5 cellular contexts compared by ENCODE assay signal in the genomic region with DNA sequence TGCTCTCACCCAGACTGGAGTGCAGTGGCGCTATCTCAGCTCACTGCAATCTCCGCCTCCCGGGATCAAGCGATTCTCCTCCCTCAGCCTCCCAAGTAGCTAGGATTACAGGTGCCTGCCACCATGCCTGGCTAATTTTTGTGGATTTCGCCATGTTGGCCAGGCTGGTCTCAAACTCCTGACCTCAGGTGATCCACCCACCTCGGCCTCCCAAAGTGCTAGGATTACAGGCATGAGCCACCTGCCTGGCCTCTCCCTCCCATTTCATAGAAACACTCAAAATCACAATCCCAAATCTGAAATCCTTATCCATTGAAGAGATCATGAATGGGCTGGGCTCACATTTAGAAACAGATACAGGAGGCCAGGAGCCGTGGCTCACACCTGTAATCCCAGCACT. TPM values are rescaled to one million over a fixed set of nuclear protein-coding genes. Genes with fewer than 3 reads are reported as not detected.
A peak's percentile ranks its signal among the peaks of the same experiment; 100 is the strongest.
DNase-seq lines count a peak whose midpoint lies in the region; ATAC-seq and TF ChIP-seq lines count a peak whose summit lies in the region.
"Not testable (repeated sequence)": the region's sequence is repeated elsewhere in the genome, so short reads cannot be mapped to it uniquely, and the experiment has no call there.

No MANE protein-coding gene starts in this region.

- not testable (repeated sequence) for H3K79me1 ChIP-seq in mesenchymal stem cell (replicated peaks; ENCODE audit: low read length, poor library complexity, severe bottlenecking); trophoblast cell (ENCODE audit: low read length)

- not testable (repeated sequence) for H3K36me3 ChIP-seq in PC-9 (ENCODE audit: low read depth); mesenchymal stem cell (ENCODE audit: control insufficient read depth in 1 of 2, insufficient read depth in 2 of 2, low read depth in 1 of 2, low read length in 2 of 2); trophoblast cell (ENCODE audit: control insufficient read depth in 1 of 2, insufficient read depth in 2 of 2, low read length in 2 of 2)

- H4K12ac ChIP-seq in trophoblast cell (ENCODE audit: low read depth, low read length) = not testable (repeated sequence)

- BruUV-seq in PC-9 (replicated peaks; lab: Mats Ljungman, UMichigan) = not testable (repeated sequence)

- POLR2A ChIA-PET in PC-9 (lab: Charles Lee; ENCODE audit: unreplicated experiment) = not testable (repeated sequence)

- not testable (repeated sequence) for H3K4me3 Mint-ChIP-seq in T-helper 17 cell

- not testable (repeated sequence) for H3K9ac ChIP-seq in mesenchymal stem cell (ENCODE audit: low read length); trophoblast cell (ENCODE audit: low read length)

- H2BK15ac ChIP-seq in mesenchymal stem cell (ENCODE audit: low read depth, poor library complexity, severe bottlenecking) = not testable (repeated sequence)

- H3K9me3 ChIP-seq in PC-9 (ENCODE audit: insufficient read depth, low read depth); T-helper 17 cell (ENCODE audit: control insufficient read depth, low read length, poor library complexity, severe bottlenecking); mesenchymal stem cell (ENCODE audit: control insufficient read depth, low read length); trophoblast cell (ENCODE audit: insufficient read depth, low read depth, low read length): not testable (repeated sequence)

- H3K4me2 ChIP-seq in PC-9; mesenchymal stem cell (ENCODE audit: low read length, poor library complexity, severe bottlenecking); trophoblast cell (ENCODE audit: low read length): not testable (repeated sequence)

- H3K27ac Mint-ChIP-seq in T-helper 17 cell = peak overlapping the region; percentile 27

- H3K36me3 Mint-ChIP-seq in T-helper 17 cell (ENCODE audit: low read depth) = not testable (repeated sequence)

- not testable (repeated sequence) for H4K20me1 ChIP-seq in PC-9 (ENCODE audit: insufficient read depth)

- H3F3A ChIP-seq in PC-9 (ENCODE audit: insufficient read depth, low read depth) = peaks cover 33% of the 10 kb centered on the region

- H3K4ac ChIP-seq in mesenchymal stem cell (ENCODE audit: low read depth in 1 of 2, low read length in 2 of 2); trophoblast cell (ENCODE audit: low read depth, low read length): not testable (repeated sequence)

- intact Hi-C loops in PC-9 (cut with micrococcal nuclease; ENCODE audit: unreplicated experiment); sciatic nerve (cut with DNase I): not testable (repeated sequence)

- not testable (repeated sequence) for H3K18ac ChIP-seq in mesenchymal stem cell (ENCODE audit: low read depth in 1 of 2, low read length in 2 of 2); trophoblast cell (ENCODE audit: low read length)

- not testable (repeated sequence) for H2BK12ac ChIP-seq in mesenchymal stem cell (ENCODE audit: low read length in 2 of 2); trophoblast cell (ENCODE audit: low read length)

- H3K27ac ChIP-seq in PC-9 = peak overlapping the region; percentile 92
- not testable (repeated sequence) for H3K27ac ChIP-seq in mesenchymal stem cell (ENCODE audit: low read length, poor library complexity, severe bottlenecking); trophoblast cell (ENCODE audit: low read depth, low read length)

- H3K27me3 ChIP-seq in PC-9 (ENCODE audit: insufficient read depth, low read depth); mesenchymal stem cell (ENCODE audit: control insufficient read depth in 1 of 2, insufficient read depth in 1 of 2, low read length in 2 of 2); trophoblast cell (ENCODE audit: insufficient read depth, low read length): not testable (repeated sequence)

- not testable (repeated sequence) for H3K23ac ChIP-seq in mesenchymal stem cell (ENCODE audit: low read length in 2 of 2); trophoblast cell (ENCODE audit: low read length)

- not testable (repeated sequence) for H3K79me2 ChIP-seq in PC-9 (ENCODE audit: low read depth); trophoblast cell (ENCODE audit: control insufficient read depth, insufficient read depth, low read length, poor library complexity)

- not testable (repeated sequence) for H3K9me2 ChIP-seq in PC-9 (ENCODE audit: insufficient read depth)

- not testable (repeated sequence) for H4K91ac ChIP-seq in mesenchymal stem cell (ENCODE audit: low read length); trophoblast cell (ENCODE audit: low read depth, low read length)

- peaks cover 23% of the 10 kb centered on the region for H3K4me1 Mint-ChIP-seq in T-helper 17 cell

- CTCF ChIA-PET in PC-9 (lab: Charles Lee) = interaction anchor here (0.6 kb wide), 1 partner anchor 285 kb away, joined by 7 read pairs; no protein-coding TSS in a partner anchor

- DNase-seq in PC-9, T-helper 17 cell, mesenchymal stem cell: not testable (repeated sequence)
- DNase-seq in trophoblast cell = peak; percentile 66 to 75
- DNase-seq in sciatic nerve (ENCODE audit: low spot score) = peak; percentile 1

- H3K14ac ChIP-seq in mesenchymal stem cell (ENCODE audit: low read length in 2 of 2); trophoblast cell (ENCODE audit: low read length): not testable (repeated sequence)

- H2AFZ ChIP-seq in PC-9; mesenchymal stem cell (ENCODE audit: low read depth, low read length); trophoblast cell (ENCODE audit: insufficient read depth, low read length, poor library complexity): not testable (repeated sequence)

- H3K4me1 ChIP-seq in PC-9 (replicated peaks; ENCODE audit: insufficient read depth) (peaks cover 60% of the 10 kb centered on the region), mesenchymal stem cell (ENCODE audit: control insufficient read depth, insufficient read depth, low read depth, low read length) (peaks cover 22% of the 10 kb centered on the region), trophoblast cell (ENCODE audit: control insufficient read depth in 1 of 2, insufficient read depth in 2 of 2, low read length in 2 of 2) (peaks cover 10 to 27% of the 10 kb centered on the region in 2 experiments)

- not testable (repeated sequence) for H2BK120ac ChIP-seq in mesenchymal stem cell (ENCODE audit: low read depth, low read length); trophoblast cell (ENCODE audit: insufficient read depth, low read length, poor library complexity)

- H3K4me3 ChIP-seq in PC-9; mesenchymal stem cell (ENCODE audit: insufficient read depth in 1 of 2, low read depth in 1 of 2, low read length in 2 of 2); trophoblast cell (ENCODE audit: low read depth, low read length): not testable (repeated sequence)

- not testable (repeated sequence) for ATAC-seq in T-helper 17 cell, sciatic nerve

- not testable (repeated sequence) for H2BK5ac ChIP-seq in mesenchymal stem cell (ENCODE audit: low read depth, low read length, poor library complexity, severe bottlenecking); trophoblast cell (ENCODE audit: low read depth, low read length, poor library complexity)

- H4K8ac ChIP-seq in mesenchymal stem cell (ENCODE audit: low read length); trophoblast cell (ENCODE audit: low read depth, low read length): not testable (repeated sequence)

- peak overlapping the region; percentile 10 for H2AK5ac ChIP-seq in mesenchymal stem cell (ENCODE audit: low read length, severe bottlenecking)
- H2AK5ac ChIP-seq in trophoblast cell (ENCODE audit: low read length) = not testable (repeated sequence)

- not testable (repeated sequence) for TF ChIP-seq CTCF in PC-9 (conservative IDR thresholded peaks at IDR 0.05)

- not testable (repeated sequence) for H3K27me3 Mint-ChIP-seq in T-helper 17 cell

- WGBS in mesenchymal stem cell = 67% methylated on average over 7 of the region's 7 CpGs
- no CpG with 5 or more reads among the region's 7 CpGs for WGBS in trophoblast cell (ENCODE audit: extremely low coverage, insufficient coverage, insufficient read length)

RNA-seq across cellular contexts. Expression of a gene that starts 15.1 kb away (rescaled TPM):
- total RNA-seq in PC-9 (2021) (22.1 and 26.8 TPM in 2 replicates), T-helper 17 cell (10 to 100 TPM in 1 of 2 donors, 1 to 10 TPM in 1; 9.1 to 12.5 TPM), sciatic nerve (22.2 TPM)
- polyA plus RNA-seq in mesenchymal stem cell (2013, experiment 1 of 2) = 3.8 TPM
- 4.3 TPM for polyA plus RNA-seq in mesenchymal stem cell (2013, experiment 2 of 2)
- polyA plus RNA-seq in trophoblast cell (2013) = 3.4 and 3.7 TPM in 2 replicates
